Comparison of ENCODE assay signal across 8 cellular contexts in genomic region chr15:80988148-80988796, GRCh38. TPM values are rescaled to one million over a fixed set of nuclear protein-coding genes. Genes with fewer than 3 reads are reported as not detected.
A peak's percentile ranks its signal among the peaks of the same experiment; 100 is the strongest.
DNase-seq lines count a peak whose midpoint lies in the region; ATAC-seq and TF ChIP-seq lines count a peak whose summit lies in the region.

No MANE protein-coding gene starts in this region.

- H3K9me3 ChIP-seq in IMR-90 (ENCODE audit: control insufficient read depth, insufficient read depth, low read length): no peaks in the 10 kb centered on the region
- H3K9me3 ChIP-seq in muscle layer of duodenum (ENCODE audit: control insufficient read depth in 1 of 2, low read length in 2 of 2): no peaks in the 10 kb centered on the region
- no peaks in the 10 kb centered on the region for H3K9me3 ChIP-seq in adrenal gland (replicated peaks in 1 of 3)

- TF ChIP-seq CTCF in IMR-90 (conservative IDR thresholded peaks at IDR 0.05; ENCODE audit: low read depth, low read length) (no peak), chondrocyte (IDR thresholded peaks at IDR 0.05) (no peak), adrenal gland (IDR thresholded peaks at IDR 0.05) (no peak)

- H2BK15ac ChIP-seq in IMR-90 (ENCODE audit: low read depth, low read length): no peak overlapping the region

- intact Hi-C loops in IMR-90 (cut with micrococcal nuclease) (no loop called here), adrenal gland (cut with DNase I) (no loop called here)

- H3K9ac ChIP-seq in IMR-90 (ENCODE audit: low read depth, low read length): peak overlapping the region; percentile 93

- no peak for ATAC-seq in IMR-90 (ENCODE audit: low read depth)
- no peak for ATAC-seq in activated CD4-positive, CD25-positive, alpha-beta regulatory T cell treated with anti-CD3 and anti-CD28 coated beads, Interleukin-2, amount 50 U/mL, for 24 hours

- no peak overlapping the region for H3K18ac ChIP-seq in IMR-90 (ENCODE audit: low read depth, low read length)

- CTCF ChIA-PET in IMR-90 (lab: Yijun Ruan, JAX): no interaction called here

- H3K4me3 ChIP-seq in ACC112 (ENCODE audit: low read depth, low read length) (peak overlapping the region; percentile 85), IMR-90 (ENCODE audit: insufficient read depth, low read depth, low read length) (peak overlapping the region; percentile 73), muscle layer of duodenum (ENCODE audit: low read depth in 1 of 2, low read length in 2 of 2) (peak overlapping the region; percentile 94 to 95), adrenal gland (peak overlapping the region in 1 of 4 donors; percentile 80)

- H2AFZ ChIP-seq in ACC112 (ENCODE audit: low read length, unreplicated experiment) (no peak overlapping the region), IMR-90 (replicated peaks; ENCODE audit: low read length, poor library complexity) (no peak overlapping the region)

- no peak overlapping the region for H4K91ac ChIP-seq in IMR-90 (ENCODE audit: insufficient read depth, low read depth, low read length)

- H2BK5ac ChIP-seq in IMR-90 (ENCODE audit: low read depth, low read length, poor library complexity, severe bottlenecking): no peak overlapping the region

- in situ Hi-C loops in IMR-90 (cut with MboI; ENCODE audit: low sequenced_read_pairs): no loop called here

- H3K27me3 Mint-ChIP-seq in chondrocyte (ENCODE audit: low read depth): no peaks in the 10 kb centered on the region

- H3K4me1 ChIP-seq in ACC112 (ENCODE audit: control insufficient read depth, insufficient read depth, low read length, unreplicated experiment): peaks cover 46% of the 10 kb centered on the region
- H3K4me1 ChIP-seq in IMR-90 (ENCODE audit: control insufficient read depth, insufficient read depth, low read length): peaks cover 6% of the 10 kb centered on the region
- H3K4me1 ChIP-seq in muscle layer of duodenum (ENCODE audit: control insufficient read depth in 1 of 2, insufficient read depth in 2 of 2, low read length in 2 of 2): peaks cover 21 to 39% of the 10 kb centered on the region in 2 donors
- peaks cover 21 to 46% of the 10 kb centered on the region in 2 donors for H3K4me1 ChIP-seq in adrenal gland (replicated peaks in 1 of 2)

- no peak overlapping the region for H3K27ac ChIP-seq in ACC112 (ENCODE audit: low read depth, low read length)
- no peak overlapping the region for H3K27ac ChIP-seq in IMR-90 (ENCODE audit: insufficient read depth, low read length)
- no peak overlapping the region for H3K27ac ChIP-seq in muscle layer of duodenum (ENCODE audit: low read length)
- peak overlapping the region in 1 of 5 donors; percentile 94 for H3K27ac ChIP-seq in adrenal gland

- H2AK9ac ChIP-seq in IMR-90 (replicated peaks; ENCODE audit: low read depth, low read length, poor library complexity): no peak overlapping the region

- peaks cover 1% of the 10 kb centered on the region for H3K36me3 Mint-ChIP-seq in chondrocyte (ENCODE audit: low read depth)

- H3K36me3 ChIP-seq in ACC112 (ENCODE audit: insufficient read depth, low read length) (no peaks in the 10 kb centered on the region), IMR-90 (ENCODE audit: control insufficient read depth, insufficient read depth, low read length) (no peaks in the 10 kb centered on the region), muscle layer of duodenum (ENCODE audit: control insufficient read depth in 1 of 2, insufficient read depth in 2 of 2, low read length in 2 of 2) (no peaks in the 10 kb centered on the region), adrenal gland (replicated peaks in 1 of 2) (no peaks in the 10 kb centered on the region)

- DNase-seq in IMR-90: no peak
- no peak for DNase-seq in chondrocyte (ENCODE audit: low spot score)
- no peak for DNase-seq in inferior parietal cortex (ENCODE audit: extremely low spot score)
- DNase-seq in effector CD8-positive, alpha-beta T cell (lab: John Stamatoyannopoulos, UW): no peak
- no peak for DNase-seq in adrenal gland

- H3K4ac ChIP-seq in IMR-90 (ENCODE audit: low read depth, low read length): peak overlapping the region; percentile 18; the same call in 1 of the 2 replicates

- no peak overlapping the region for H2AK5ac ChIP-seq in IMR-90 (ENCODE audit: low read depth, low read length)

- H4K8ac ChIP-seq in IMR-90 (ENCODE audit: low read depth in 2 of 2, low read length in 2 of 2): no peak overlapping the region

- no peaks in the 10 kb centered on the region for H3K9me3 Mint-ChIP-seq in chondrocyte (ENCODE audit: low read depth)

- H4K5ac ChIP-seq in IMR-90 (ENCODE audit: low read depth, low read length): peak overlapping the region; percentile 33; the same call in 1 of the 2 replicates

- H3K79me2 ChIP-seq in ACC112 (ENCODE audit: control insufficient read depth, insufficient read depth, low read length, unreplicated experiment): peaks cover 58% of the 10 kb centered on the region

- no peak overlapping the region for H2BK120ac ChIP-seq in IMR-90 (ENCODE audit: low read depth, low read length)

- no CpG with 5 or more reads among the region's 8 CpGs for WGBS in IMR-90 (ENCODE audit: extremely low coverage in 2 of 2, insufficient read length in 1 of 2), 2 experiments
- WGBS in adrenal gland, 4 donors: 43 to 46% (median 45%) methylated on average over 8 of the region's 8 CpGs

- H3K27me3 ChIP-seq in ACC112 (ENCODE audit: insufficient read depth, low read length): no peaks in the 10 kb centered on the region
- H3K27me3 ChIP-seq in IMR-90 (ENCODE audit: control insufficient read depth, insufficient read depth, low read length): no peaks in the 10 kb centered on the region
- H3K27me3 ChIP-seq in muscle layer of duodenum (ENCODE audit: low read depth, low read length): no peaks in the 10 kb centered on the region
- no peaks in the 10 kb centered on the region for H3K27me3 ChIP-seq in adrenal gland

- BruUV-seq in IMR-90 (replicated peaks; lab: Mats Ljungman, UMichigan): no TSS peak

- H3K9me1 ChIP-seq in IMR-90 (ENCODE audit: insufficient read depth, low read length): peaks cover 23% of the 10 kb centered on the region

- POLR2A ChIA-PET in IMR-90 (lab: Charles Lee; ENCODE audit: unreplicated experiment): no interaction called here

- peak overlapping the region; percentile 77 for H3K23ac ChIP-seq in IMR-90 (ENCODE audit: low read depth, low read length)

- no peak for TF ChIP-seq RAD21 in IMR-90 (IDR thresholded peaks at IDR 0.05; ENCODE audit: low read length)

- peak overlapping the region; percentile 84; the same call in 1 of the 2 replicates for H3K14ac ChIP-seq in IMR-90 (replicated peaks; ENCODE audit: low read depth, low read length)

- H3K27ac Mint-ChIP-seq in chondrocyte (ENCODE audit: unreplicated experiment): peak overlapping the region; percentile 6

- H3K79me1 ChIP-seq in IMR-90 (ENCODE audit: low read depth in 1 of 2, low read length in 2 of 2): peaks cover 13 to 58% of the 10 kb centered on the region in 2 experiments

- H3K4me3 Mint-ChIP-seq in chondrocyte (ENCODE audit: unreplicated experiment): peak overlapping the region; percentile 93

- H4K20me1 ChIP-seq in IMR-90 (ENCODE audit: insufficient read depth, low read length): peaks cover 22% of the 10 kb centered on the region; the same call in 1 of the 2 replicates

- no peak overlapping the region for H3K56ac ChIP-seq in IMR-90 (ENCODE audit: extremely low read depth, insufficient read depth, low read length)

- dilution Hi-C loops in IMR-90 (cut with HindIII; ENCODE audit: low sequenced_read_pairs, unreplicated experiment): no loop called here

- H3K4me2 ChIP-seq in IMR-90 (ENCODE audit: low read depth, low read length): peak overlapping the region; percentile 99

- TF ChIP-seq POLR2A in IMR-90 (IDR thresholded peaks at IDR 0.05; ENCODE audit: low read depth, low read length): no peak
- no peak for TF ChIP-seq POLR2A in adrenal gland (IDR thresholded peaks at IDR 0.05)

- H3K4me1 Mint-ChIP-seq in chondrocyte (ENCODE audit: low read depth): peaks cover 56% of the 10 kb centered on the region

- H2BK20ac ChIP-seq in IMR-90 (ENCODE audit: low read depth, low read length): no peak overlapping the region

TF ChIP-seq in IMR-90, 13 proteins besides CTCF, POLR2A, EP300 and RAD21 (continues in another document):
- TF ChIP-seq CHD1 (IDR thresholded peaks at IDR 0.05; ENCODE audit: low read depth, low read length): no peak
- TF ChIP-seq USF2 (IDR thresholded peaks at IDR 0.05; ENCODE audit: low read depth, low read length): no peak
- TF ChIP-seq ELK1 (IDR thresholded peaks at IDR 0.05; ENCODE audit: borderline replicate concordance, low read depth, low read length): no peak
- TF ChIP-seq MAFK (IDR thresholded peaks at IDR 0.05; ENCODE audit: low read depth, low read length): no peak
- TF ChIP-seq MXI1 (IDR thresholded peaks at IDR 0.05; ENCODE audit: borderline replicate concordance, low read depth, low read length): no peak
- TF ChIP-seq CEBPB (IDR thresholded peaks at IDR 0.05; ENCODE audit: low read depth, low read length): no peak

RNA-seq across cellular contexts. Expression of gene MESD, which starts 1.3 kb away (rescaled TPM):
- total RNA-seq in IMR-90 (2012; rRNA removed): 10.0 and 15.3 TPM in 2 replicates
- polyA plus RNA-seq in IMR-90 (2012; rRNA removed): 14.0 and 14.7 TPM in 2 replicates
- 6.2 and 6.5 TPM in 2 replicates for polyA plus RNA-seq in IMR-90 (2012; cell fraction: cytosol; rRNA removed)
- 3.5 and 8.2 TPM in 2 replicates for polyA plus RNA-seq in IMR-90 (2012; cell fraction: nucleus; rRNA removed; ENCODE audit: low replicate concordance)
- 23.5 to 26.5 TPM (median 23.8 TPM) in 3 replicates for total RNA-seq in chondrocyte
- 10 to 100 TPM; 13.2 to 50.3 (median 25.6) TPM for total RNA-seq in adrenal gland
- polyA plus RNA-seq in adrenal gland: 10 to 100 TPM; 17.1 to 56.1 (median 21.2) TPM

RNA-seq across cellular contexts. Expression of gene TLNRD1, which starts 12.5 kb away (rescaled TPM):
- 2.2 and 2.8 TPM in 2 replicates for total RNA-seq in IMR-90 (2012; rRNA removed)
- 6.8 and 9.5 TPM in 2 replicates for polyA plus RNA-seq in IMR-90 (2012; rRNA removed)
- polyA plus RNA-seq in IMR-90 (2012; cell fraction: cytosol; rRNA removed): 4.7 and 12.7 TPM in 2 replicates
- polyA plus RNA-seq in IMR-90 (2012; cell fraction: nucleus; rRNA removed; ENCODE audit: low replicate concordance): 3.6 and 10.3 TPM in 2 replicates
- 11.4 to 18.7 TPM (median 17.0 TPM) in 3 replicates for total RNA-seq in chondrocyte
- 10 to 100 TPM; 17.4 to 30.8 (median 22.4) TPM for total RNA-seq in adrenal gland
- polyA plus RNA-seq in adrenal gland: 10 to 100 TPM in 1 of 3 donors, 1 to 10 TPM in 2; 4.3 to 11.4 (median 5.0) TPM
